12 cellular contexts compared by ENCODE assay signal in the genomic region with DNA sequence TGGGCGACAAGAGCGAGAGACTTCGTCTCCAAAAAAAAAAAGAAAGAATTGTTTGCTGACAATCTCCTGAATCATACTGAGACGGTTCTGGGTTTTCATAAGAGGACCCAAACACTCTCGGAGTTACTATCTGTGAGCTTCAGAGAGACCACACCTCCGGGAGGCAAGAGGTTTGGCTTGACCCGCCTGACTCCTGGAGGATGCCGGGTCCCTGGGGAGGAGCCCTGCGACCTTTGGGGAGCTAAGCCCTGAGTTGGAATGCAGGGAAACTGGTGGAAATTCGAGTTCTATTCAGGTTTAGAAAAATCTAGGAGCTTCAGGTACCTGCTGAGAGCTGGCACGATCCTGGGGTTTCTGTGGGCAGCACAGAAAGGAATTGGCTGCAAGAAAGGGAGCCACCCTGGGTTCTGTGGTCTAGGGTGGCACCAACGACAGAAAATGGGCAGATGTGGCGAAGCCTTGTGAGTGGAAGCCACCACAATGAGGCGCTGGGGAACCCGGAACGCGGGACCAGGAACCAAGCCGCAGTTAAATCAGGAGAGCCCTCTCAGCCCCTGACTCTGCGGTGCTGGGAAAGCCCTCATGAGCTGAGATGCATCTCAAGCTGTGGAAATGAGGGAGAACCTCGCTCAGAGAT. TPM values are rescaled to one million over a fixed set of nuclear protein-coding genes. Genes with fewer than 3 reads are reported as not detected.
A peak's percentile ranks its signal among the peaks of the same experiment; 100 is the strongest.
DNase-seq lines count a peak whose midpoint lies in the region; FAIRE-seq and TF ChIP-seq lines count a peak whose summit lies in the region.
"Had no signal": no experiment of that assay in that cellular context is flagged by ENCODE, and none has a peak within 500 bp of the region (broad histone marks: within the 10 kb centered on the region; RNA-seq: fewer than 3 reads in every experiment).

No MANE protein-coding gene starts in this region.

- H2AFZ ChIP-seq in astrocyte (ENCODE audit: low read depth, low read length) (peak overlapping the region; percentile 50), trophoblast cell (ENCODE audit: insufficient read depth, low read length, poor library complexity) (no peak overlapping the region)

- H3K27me3 ChIP-seq in astrocyte (ENCODE audit: insufficient read depth, low read length) (peaks cover 7% of the 10 kb centered on the region), trophoblast cell (ENCODE audit: insufficient read depth, low read length) (no peaks in the 10 kb centered on the region), esophagus muscularis mucosa (peaks cover 0 to 19% (median 3%) of the 10 kb centered on the region in 4 donors)

- CTCF ChIA-PET in activated CD4-positive, alpha-beta T cell treated with anti-CD3 and anti-CD28 coated beads, Interleukin-2, amount 10 ng/mL, durations not matched to agents 7 days and 5 days (lab: Charles Lee) = interaction anchor here (0.6 to 6.0 kb wide), 4 partner anchors 9 to 1280 kb away, joined by 3 to 49 read pairs (median 6); a partner anchor contains a TSS
- CTCF ChIA-PET in RWPE1 (lab: Yijun Ruan, JAX) = interaction anchor here (0.6 to 0.9 kb wide), 3 partner anchors 12 to 23 kb away, joined by 3 to 4 read pairs (median 3); no protein-coding TSS in a partner anchor

- H3K14ac ChIP-seq in trophoblast cell (ENCODE audit: low read length) = no peak overlapping the region

- H4K20me1 ChIP-seq in astrocyte (ENCODE audit: insufficient read depth, low read length) = no peaks in the 10 kb centered on the region

- H3K79me1 ChIP-seq in trophoblast cell (ENCODE audit: low read length) = peaks cover 7% of the 10 kb centered on the region

- no peak for DNase-seq in activated CD4-positive, alpha-beta T cell treated with anti-CD3 and anti-CD28 coated beads, Interleukin-2, amount 10 ng/mL, durations not matched to agents 7 days and 5 days
- DNase-seq in activated CD4-positive, alpha-beta T cell treated with anti-CD3 and anti-CD28 coated beads for 4 hours = no peak
- DNase-seq in NCI-H2227 treated with DMSO at 0.1 percent for 48 hours (lab: John Stamatoyannopoulos, UW) (peak; percentile 10), astrocyte (ENCODE audit: low read depth) (no peak), trophoblast cell (peak; percentile 18 to 31), NCI-H128 (lab: John Stamatoyannopoulos, UW; ENCODE audit: unreplicated experiment) (no peak), RWPE1 (ENCODE audit: low spot score) (no peak), esophagus muscularis mucosa (ENCODE audit: extremely low spot score) (no peak)

- H4K8ac ChIP-seq in trophoblast cell (ENCODE audit: low read depth, low read length) = peak overlapping the region; percentile 16

- H3K9ac ChIP-seq in astrocyte (ENCODE audit: low read length) (no peak overlapping the region), trophoblast cell (ENCODE audit: low read length) (no peak overlapping the region)

- H3K9me3 ChIP-seq in astrocyte (ENCODE audit: insufficient read depth, low read depth, low read length) = no peaks in the 10 kb centered on the region
- H3K9me3 ChIP-seq in trophoblast cell (ENCODE audit: insufficient read depth, low read depth, low read length) = no peaks in the 10 kb centered on the region
- H3K9me3 ChIP-seq in esophagus muscularis mucosa = no peaks in the 10 kb centered on the region

- H3K4me1 ChIP-seq in astrocyte (ENCODE audit: insufficient read depth, low read length) = no peaks in the 10 kb centered on the region
- H3K4me1 ChIP-seq in trophoblast cell (ENCODE audit: control insufficient read depth in 1 of 2, insufficient read depth in 2 of 2, low read length in 2 of 2) = no peaks in the 10 kb centered on the region
- H3K4me1 ChIP-seq in esophagus muscularis mucosa = peaks cover 0 to 9% (median 3%) of the 10 kb centered on the region in 4 donors

- H3K4me3 ChIP-seq in astrocyte (ENCODE audit: insufficient read depth, low read depth, low read length) (no peak overlapping the region), trophoblast cell (ENCODE audit: low read depth, low read length) (no peak overlapping the region), esophagus muscularis mucosa (no peak overlapping the region)

- H3K9me3 Mint-ChIP-seq in activated CD4-positive, alpha-beta T cell treated with anti-CD3 and anti-CD28 coated beads, Interleukin-2, amount 10 ng/mL, durations not matched to agents 7 days and 5 days = no peaks in the 10 kb centered on the region
- H3K9me3 Mint-ChIP-seq in astrocyte (ENCODE audit: unreplicated experiment) = no peaks in the 10 kb centered on the region
- H3K9me3 Mint-ChIP-seq: effector memory CD8-positive, alpha-beta T cell; neural crest cell had no signal

- H3K27ac Mint-ChIP-seq in activated CD4-positive, alpha-beta T cell treated with anti-CD3 and anti-CD28 coated beads, Interleukin-2, amount 10 ng/mL, durations not matched to agents 7 days and 5 days = no peak overlapping the region
- H3K27ac Mint-ChIP-seq in astrocyte (ENCODE audit: unreplicated experiment) = no peak overlapping the region

- H2AK5ac ChIP-seq in trophoblast cell (ENCODE audit: low read length) = peak overlapping the region; percentile 41

- peak overlapping the region; percentile 36 for H2BK12ac ChIP-seq in trophoblast cell (ENCODE audit: low read length)

- H3K27me3 Mint-ChIP-seq in activated CD4-positive, alpha-beta T cell treated with anti-CD3 and anti-CD28 coated beads, Interleukin-2, amount 10 ng/mL, durations not matched to agents 7 days and 5 days = peaks cover 8% of the 10 kb centered on the region
- no peaks in the 10 kb centered on the region for H3K27me3 Mint-ChIP-seq in astrocyte (ENCODE audit: low read depth, unreplicated experiment)

- no peak for TF ChIP-seq CTCF in astrocyte (IDR thresholded peaks at IDR 0.05; ENCODE audit: insufficient read depth, low read depth, low read length)
- TF ChIP-seq CTCF in RWPE1 (conservative IDR thresholded peaks at IDR 0.05; ENCODE audit: low read depth) = no peak
- no peak for TF ChIP-seq CTCF in esophagus muscularis mucosa (IDR thresholded peaks at IDR 0.05)

- H3K4me2 ChIP-seq in astrocyte (ENCODE audit: low read length) = no peak overlapping the region
- no peak overlapping the region for H3K4me2 ChIP-seq in trophoblast cell (ENCODE audit: low read length)

- H3K4me1 Mint-ChIP-seq in activated CD4-positive, alpha-beta T cell treated with anti-CD3 and anti-CD28 coated beads, Interleukin-2, amount 10 ng/mL, durations not matched to agents 7 days and 5 days = peaks cover 24% of the 10 kb centered on the region
- peaks cover 8% of the 10 kb centered on the region for H3K4me1 Mint-ChIP-seq in astrocyte (ENCODE audit: low read depth, unreplicated experiment)

- intact Hi-C loops in esophagus muscularis mucosa (cut with DNase I) = loop anchor here (2.0 kb wide), 1 partner anchor 21 kb away; a partner anchor contains a TSS

- H3K36me3 ChIP-seq in astrocyte (ENCODE audit: insufficient read depth, low read length) = no peaks in the 10 kb centered on the region
- H3K36me3 ChIP-seq in trophoblast cell (ENCODE audit: control insufficient read depth in 1 of 2, insufficient read depth in 2 of 2, low read length in 2 of 2) = no peaks in the 10 kb centered on the region
- no peaks in the 10 kb centered on the region for H3K36me3 ChIP-seq in esophagus muscularis mucosa

- H3K36me3 Mint-ChIP-seq in activated CD4-positive, alpha-beta T cell treated with anti-CD3 and anti-CD28 coated beads, Interleukin-2, amount 10 ng/mL, durations not matched to agents 7 days and 5 days (ENCODE audit: low read depth) = no peaks in the 10 kb centered on the region
- H3K36me3 Mint-ChIP-seq in astrocyte (ENCODE audit: low read depth, unreplicated experiment) = no peaks in the 10 kb centered on the region

- H4K12ac ChIP-seq in trophoblast cell (ENCODE audit: low read depth, low read length) = no peak overlapping the region

- TF ChIP-seq EP300 in esophagus muscularis mucosa (IDR thresholded peaks at IDR 0.05) = no peak

- H2BK5ac ChIP-seq in trophoblast cell (ENCODE audit: low read depth, low read length, poor library complexity) = peak overlapping the region; percentile 27

- H3K4ac ChIP-seq in trophoblast cell (ENCODE audit: low read depth, low read length) = no peak overlapping the region

- no peak for FAIRE-seq in astrocyte (lab: Jason Lieb, UNC)

- H2BK120ac ChIP-seq in trophoblast cell (ENCODE audit: insufficient read depth, low read length, poor library complexity) = peak overlapping the region; percentile 31

- peak overlapping the region; percentile 89 for H4K91ac ChIP-seq in trophoblast cell (ENCODE audit: low read depth, low read length)

- no peak overlapping the region for H3K23ac ChIP-seq in trophoblast cell (ENCODE audit: low read length)

- H3K4me3 Mint-ChIP-seq in activated CD4-positive, alpha-beta T cell treated with anti-CD3 and anti-CD28 coated beads, Interleukin-2, amount 10 ng/mL, durations not matched to agents 7 days and 5 days = peak overlapping the region; percentile 53
- no peak overlapping the region for H3K4me3 Mint-ChIP-seq in astrocyte (ENCODE audit: unreplicated experiment)

- POLR2A ChIA-PET in activated CD4-positive, alpha-beta T cell treated with anti-CD3 and anti-CD28 coated beads, Interleukin-2, amount 10 ng/mL, durations not matched to agents 7 days and 5 days (lab: Charles Lee) = no interaction called here
- POLR2A ChIA-PET in RWPE1 (lab: Yijun Ruan, JAX; ENCODE audit: low non-redundant PET) = no interaction called here

- H3K27ac ChIP-seq in astrocyte (ENCODE audit: low read depth, low read length) (no peak overlapping the region), trophoblast cell (ENCODE audit: low read depth, low read length) (no peak overlapping the region), RWPE1 (no peak overlapping the region), esophagus muscularis mucosa (replicated peaks in 1 of 4) (no peak overlapping the region)

- H3K79me2 ChIP-seq in astrocyte (ENCODE audit: insufficient read depth, low read length) (no peaks in the 10 kb centered on the region), trophoblast cell (ENCODE audit: control insufficient read depth, insufficient read depth, low read length, poor library complexity) (peaks cover 2% of the 10 kb centered on the region)

- no CpG with 5 or more reads among the region's 20 CpGs for WGBS in trophoblast cell (ENCODE audit: extremely low coverage, insufficient coverage, insufficient read length)
- WGBS in esophagus muscularis mucosa = 67% methylated on average over 20 of the region's 20 CpGs

- H3K18ac ChIP-seq in trophoblast cell (ENCODE audit: low read length) = no peak overlapping the region

- TF ChIP-seq POLR2A in esophagus muscularis mucosa (IDR thresholded peaks at IDR 0.05; ENCODE audit: low read depth) = no peak

RNA-seq across cellular contexts. Expression of a gene that starts 21.9 kb away (rescaled TPM):
- 10 to 100 TPM; 13.8 to 14.3 TPM for total RNA-seq in activated CD4-positive, alpha-beta T cell treated with anti-CD3 and anti-CD28 coated beads, Interleukin-2, amount 10 ng/mL, durations not matched to agents 7 days and 5 days
- 22.5 and 23.1 TPM in 2 replicates for total RNA-seq in astrocyte
- 18.8 and 19.3 TPM in 2 replicates for polyA plus RNA-seq in trophoblast cell (2013)
- 10 to 100 TPM; 28.2 to 38.6 (median 35.7) TPM for total RNA-seq in esophagus muscularis mucosa

RNA-seq across cellular contexts. Expression of a gene that starts 52.3 kb away (rescaled TPM):
- total RNA-seq in activated CD4-positive, alpha-beta T cell treated with anti-CD3 and anti-CD28 coated beads, Interleukin-2, amount 10 ng/mL, durations not matched to agents 7 days and 5 days = not detected
- total RNA-seq in astrocyte = 0.19 TPM in 1 of 2 replicates, not detected in the other
- polyA plus RNA-seq in trophoblast cell (2013) = 461 and 519 TPM in 2 replicates
- total RNA-seq in esophagus muscularis mucosa = not detected
- total RNA-seq: neural crest cell, temporal lobe had no signal
- polyA plus RNA-seq: AG04450 had no signal

Comparison
In these comparisons a context has a peak if more than half of its experiments do, and no peak if none do; other contexts are left out.
1. DNase-seq: peak in NCI-H2227 treated with DMSO at 0.1 percent for 48 hours (single experiment) and trophoblast cell (2 of 2); none in activated CD4-positive, alpha-beta T cell treated with anti-CD3 and anti-CD28 coated beads, Interleukin-2, amount 10 ng/mL, durations not matched to agents 7 days and 5 days (single experiment), activated CD4-positive, alpha-beta T cell treated with anti-CD3 and anti-CD28 coated beads for 4 hours (0 of 2), astrocyte (single experiment), NCI-H128 (single experiment), RWPE1 (single experiment) and esophagus muscularis mucosa (single experiment).